In the genomic region with DNA sequence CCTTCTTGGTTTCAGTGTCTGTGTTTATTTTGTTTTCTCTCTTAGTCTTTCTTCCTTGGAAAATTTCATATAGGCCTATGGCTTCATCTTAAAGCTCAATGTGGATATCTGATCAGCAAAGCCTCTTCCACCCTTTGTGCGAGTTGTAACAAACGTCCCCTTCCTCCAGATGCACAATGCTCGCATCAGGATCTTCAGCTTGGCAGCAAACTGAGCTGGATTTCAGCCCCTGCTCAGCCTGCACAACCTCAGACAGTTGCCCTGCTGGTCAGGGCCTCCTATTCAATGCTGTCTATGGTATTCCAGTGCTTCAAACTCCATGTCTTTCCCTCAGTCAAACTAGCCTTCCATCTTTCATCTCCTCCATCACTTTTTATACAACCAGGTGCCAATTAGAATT, we compare ENCODE assay signal across 20 cellular contexts.
DNase-seq lines count a peak whose midpoint lies in the region; ATAC-seq and TF ChIP-seq lines count a peak whose summit lies in the region.
"Had no signal": no experiment of that assay in that cellular context is flagged by ENCODE, and none has a peak within 500 bp of the region (broad histone marks: within the 10 kb centered on the region; RNA-seq: fewer than 3 reads in every experiment).

No MANE protein-coding gene starts in this region.

- no peak for ATAC-seq in heart left ventricle
- ATAC-seq in left ventricle myocardium superior = no peak
- no peak for ATAC-seq in thoracic aorta (ENCODE audit: insufficient number of reproducible peaks, low FRiP score, low read depth)

- H3K9me3 ChIP-seq in heart left ventricle = no peaks in the 10 kb centered on the region
- H3K9me3 ChIP-seq in esophagus muscularis mucosa = no peaks in the 10 kb centered on the region
- H3K9me3 ChIP-seq in thoracic aorta = no peaks in the 10 kb centered on the region
- H3K9me3 ChIP-seq: BLaER1, Caco-2, SJCRH30 had no signal

- intact Hi-C loops in heart left ventricle (cut with DNase I) (no loop called here), left ventricle myocardium superior (cut with micrococcal nuclease) (no loop called here), esophagus muscularis mucosa (cut with DNase I) (no loop called here)

- H3K4me3 ChIP-seq in heart left ventricle = no peak overlapping the region
- no peak overlapping the region for H3K4me3 ChIP-seq in esophagus muscularis mucosa
- no peak overlapping the region for H3K4me3 ChIP-seq in thoracic aorta
- H3K4me3 ChIP-seq: BLaER1, SJCRH30 had no signal

- DNase-seq in heart left ventricle (no peak), left ventricle myocardium superior (no peak), esophagus muscularis mucosa (ENCODE audit: extremely low spot score) (no peak), nephron progenitor cell (no peak), thoracic aorta (ENCODE audit: low spot score) (no peak), NCI-H1417 treated with DMSO at 0.1 percent for 48 hours (lab: John Stamatoyannopoulos, UW) (no peak), endothelial cell (ENCODE audit: low spot score) (no peak), DMS 273 (lab: John Stamatoyannopoulos, UW; ENCODE audit: unreplicated experiment) (no peak)
- DNase-seq: 8988T; activated CD4-positive, alpha-beta T cell treated with anti-CD3 and anti-CD28 coated beads, Interleukin-2, amount 50 U/mL, for 48 hours; activated effector memory CD4-positive, alpha-beta T cell treated with anti-CD3 and anti-CD28 coated beads, Interleukin-2, amount 50 U/mL, for 16 hours; Caco-2; Karpas-422; naive B cell; NCI-H187 treated with DMSO at 0.1 percent for 48 hours; NCI-H345; SJCRH30 had no signal

- H3K27ac ChIP-seq in heart left ventricle (peak overlapping the region in 8 of 12 donors; percentile 2 to 47 (median 28)), esophagus muscularis mucosa (replicated peaks in 1 of 4) (peak overlapping the region in 3 of 4 donors; percentile 16 to 82 (median 28)), thoracic aorta (peak overlapping the region; percentile 18 to 52)
- H3K27ac ChIP-seq: BLaER1, SJCRH30 had no signal

- H3K4me1 Mint-ChIP-seq in nephron progenitor cell (peaks cover 24% of the 10 kb centered on the region), endothelial cell (ENCODE audit: unreplicated experiment) (peaks cover 19% of the 10 kb centered on the region)

- H3K9me3 Mint-ChIP-seq in nephron progenitor cell (no peaks in the 10 kb centered on the region), endothelial cell (ENCODE audit: unreplicated experiment) (no peaks in the 10 kb centered on the region)
- H3K9me3 Mint-ChIP-seq: naive B cell; stimulated activated naive CD8-positive, alpha-beta T cell treated with anti-CD3 and anti-CD28 coated beads, Interleukin-15, Interleukin-2, amounts not matched to agents 100 ng/mL and 50 ng/mL, for 24 hours; T-helper 2 cell treated with Interferon-gamma antibody and Interleukin-4, amounts not matched to agents 5 μg/mL and 100 μg/mL, for 36 hours had no signal

- H3K4me1 ChIP-seq in heart left ventricle (peaks cover 0 to 49% (median 19%) of the 10 kb centered on the region in 12 donors), esophagus muscularis mucosa (peaks cover 39 to 97% (median 59%) of the 10 kb centered on the region in 4 donors), thoracic aorta (ENCODE audit: control insufficient read depth in 1 of 2, low read depth in 2 of 2) (peaks cover 19 to 45% of the 10 kb centered on the region in 2 donors)
- H3K4me1 ChIP-seq: BLaER1, Caco-2 had no signal

- no peaks in the 10 kb centered on the region for H3K27me3 ChIP-seq in heart left ventricle
- no peaks in the 10 kb centered on the region for H3K27me3 ChIP-seq in esophagus muscularis mucosa
- no peaks in the 10 kb centered on the region for H3K27me3 ChIP-seq in thoracic aorta (replicated peaks; ENCODE audit: insufficient read depth)
- H3K27me3 ChIP-seq: BLaER1, SJCRH30 had no signal

- WGBS in heart left ventricle, 4 donors = 64 to 80% (median 76%) methylated on average over 3 of the region's 3 CpGs
- WGBS in esophagus muscularis mucosa = 76% methylated on average over 3 of the region's 3 CpGs

- peak overlapping the region; percentile 88 for H3K27ac Mint-ChIP-seq in nephron progenitor cell
- no peak overlapping the region for H3K27ac Mint-ChIP-seq in endothelial cell (ENCODE audit: unreplicated experiment)
- H3K27ac Mint-ChIP-seq: stimulated activated naive CD8-positive, alpha-beta T cell treated with anti-CD3 and anti-CD28 coated beads, Interleukin-15, Interleukin-2, amounts not matched to agents 100 ng/mL and 50 ng/mL, for 24 hours; T-helper 2 cell treated with Interferon-gamma antibody and Interleukin-4, amounts not matched to agents 5 μg/mL and 100 μg/mL, for 36 hours had no signal

- H3K36me3 Mint-ChIP-seq in nephron progenitor cell (ENCODE audit: low read depth) (no peaks in the 10 kb centered on the region), endothelial cell (ENCODE audit: low read depth, unreplicated experiment) (no peaks in the 10 kb centered on the region)
- H3K36me3 Mint-ChIP-seq: naive B cell had no signal

- TF ChIP-seq CTCF in heart left ventricle (IDR thresholded peaks at IDR 0.05) = no peak
- TF ChIP-seq CTCF in esophagus muscularis mucosa (IDR thresholded peaks at IDR 0.05) = no peak
- TF ChIP-seq CTCF in nephron progenitor cell (IDR thresholded peaks at IDR 0.05) = no peak
- TF ChIP-seq CTCF in thoracic aorta (IDR thresholded peaks at IDR 0.05) = no peak
- no peak for TF ChIP-seq CTCF in endothelial cell (IDR thresholded peaks at IDR 0.05; ENCODE audit: unreplicated experiment)

- no peaks in the 10 kb centered on the region for H3K36me3 ChIP-seq in heart left ventricle
- H3K36me3 ChIP-seq in esophagus muscularis mucosa = no peaks in the 10 kb centered on the region
- no peaks in the 10 kb centered on the region for H3K36me3 ChIP-seq in thoracic aorta
- H3K36me3 ChIP-seq: BLaER1, SJCRH30 had no signal

- H3K4me3 Mint-ChIP-seq in nephron progenitor cell = no peak overlapping the region
- no peak overlapping the region for H3K4me3 Mint-ChIP-seq in endothelial cell (ENCODE audit: unreplicated experiment)
- H3K4me3 Mint-ChIP-seq: stimulated activated naive CD8-positive, alpha-beta T cell treated with anti-CD3 and anti-CD28 coated beads, Interleukin-15, Interleukin-2, amounts not matched to agents 100 ng/mL and 50 ng/mL, for 24 hours; T-helper 2 cell treated with Interferon-gamma antibody and Interleukin-4, amounts not matched to agents 5 μg/mL and 100 μg/mL, for 36 hours had no signal

- no peaks in the 10 kb centered on the region for H3K27me3 Mint-ChIP-seq in nephron progenitor cell (ENCODE audit: low read depth, poor library complexity)
- peaks cover 3% of the 10 kb centered on the region for H3K27me3 Mint-ChIP-seq in endothelial cell (ENCODE audit: unreplicated experiment)
- H3K27me3 Mint-ChIP-seq: naive B cell; stimulated activated naive CD8-positive, alpha-beta T cell treated with anti-CD3 and anti-CD28 coated beads, Interleukin-15, Interleukin-2, amounts not matched to agents 100 ng/mL and 50 ng/mL, for 24 hours had no signal

- no peak for TF ChIP-seq EP300 in esophagus muscularis mucosa (IDR thresholded peaks at IDR 0.05)

- TF ChIP-seq POLR2A in heart left ventricle (IDR thresholded peaks at IDR 0.05) (no peak), esophagus muscularis mucosa (IDR thresholded peaks at IDR 0.05; ENCODE audit: low read depth) (no peak)
